8 cellular contexts compared by ENCODE assay signal in the genomic region with DNA sequence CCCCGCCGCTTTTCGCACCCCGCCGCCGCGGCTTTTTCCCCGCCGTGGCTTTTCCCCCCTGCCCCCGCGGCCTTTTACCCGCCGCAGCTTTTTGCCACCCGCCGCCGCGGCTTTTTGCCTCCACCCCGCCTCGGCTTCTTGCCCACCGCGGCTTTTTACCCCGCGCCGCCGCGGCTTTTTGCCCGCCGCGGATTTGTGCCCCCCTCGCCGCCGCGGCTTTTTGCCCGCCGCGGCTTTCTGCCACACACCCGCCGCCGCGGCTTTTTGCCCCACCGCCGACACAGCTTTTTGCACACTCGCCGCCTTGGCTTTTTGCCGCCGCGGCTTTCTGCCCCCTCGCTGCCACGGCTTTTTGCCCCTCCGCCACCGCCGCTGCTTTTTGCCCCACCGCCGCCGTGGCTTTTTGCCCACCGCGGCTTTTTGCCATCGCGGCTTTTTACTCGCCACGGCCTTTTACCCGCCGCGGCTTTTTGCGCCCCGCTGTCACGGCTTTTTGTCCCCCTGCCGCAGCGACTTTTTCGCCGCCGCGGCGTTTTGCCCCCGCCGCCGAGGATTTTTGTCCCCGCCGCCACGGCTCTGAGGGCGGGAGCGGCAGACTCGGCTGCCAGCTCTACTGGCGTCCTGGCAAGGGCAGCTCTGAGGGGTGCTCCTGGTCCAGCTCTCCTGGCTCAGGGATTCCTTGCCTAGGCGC.
DNase-seq lines count a peak whose midpoint lies in the region; ATAC-seq and TF ChIP-seq lines count a peak whose summit lies in the region.
"Not testable (repeated sequence)": the region's sequence is repeated elsewhere in the genome, so short reads cannot be mapped to it uniquely, and the experiment has no call there.

No MANE protein-coding gene starts in this region.

- peak in 3 of 5 donors; percentile 1 to 15 (median 4) for DNase-seq in CD8-positive, alpha-beta memory T cell
- DNase-seq in Peyer's patch: peak in 1 of 3 donors; percentile 18
- peak; percentile 56 for DNase-seq in activated CD8-positive, alpha-beta memory T cell treated with anti-CD3 and anti-CD28 coated beads, Interleukin-2, amount 50 U/mL, for 48 hours
- DNase-seq in breast epithelium (ENCODE audit: low spot score in 2 of 2); naive B cell: not testable (repeated sequence)
- peak; percentile 31 for DNase-seq in Right ventricle myocardium superior
- DNase-seq in upper lobe of right lung: peak; percentile 50

- H3K9me3 ChIP-seq in CD8-positive, alpha-beta memory T cell (ENCODE audit: low read length); Peyer's patch; breast epithelium; skeletal muscle satellite cell (replicated peaks; ENCODE audit: low read length); upper lobe of right lung: not testable (repeated sequence)

- not testable (repeated sequence) for ATAC-seq in Right ventricle myocardium superior (ENCODE audit: poor library complexity); naive B cell (ENCODE audit: low read depth in 2 of 2); upper lobe of right lung

- H3K27me3 ChIP-seq in CD8-positive, alpha-beta memory T cell (ENCODE audit: insufficient read depth, low read length, poor library complexity, severe bottlenecking); Peyer's patch; breast epithelium; skeletal muscle satellite cell (ENCODE audit: control insufficient read depth, insufficient read depth, low read length); upper lobe of right lung: not testable (repeated sequence)

- not testable (repeated sequence) for H3K9ac ChIP-seq in skeletal muscle satellite cell (ENCODE audit: low read depth, low read length)

- POLR2A ChIA-PET in CD8-positive, alpha-beta memory T cell (lab: Charles Lee): not testable (repeated sequence)

- not testable (repeated sequence) for TF ChIP-seq CTCF in Peyer's patch (IDR thresholded peaks at IDR 0.05); breast epithelium (IDR thresholded peaks at IDR 0.05); upper lobe of right lung (IDR thresholded peaks at IDR 0.05)

- not testable (repeated sequence) for H3K27ac ChIP-seq in CD8-positive, alpha-beta memory T cell (ENCODE audit: low read depth, low read length); Peyer's patch; breast epithelium; upper lobe of right lung

- peak overlapping the region in 3 of 7 donors; percentile 15 to 81 (median 19) for H3K4me3 Mint-ChIP-seq in CD8-positive, alpha-beta memory T cell
- peak overlapping the region in 5 of 8 donors; percentile 47 to 71 (median 61) for H3K4me3 Mint-ChIP-seq in naive B cell

- H3K4me1 Mint-ChIP-seq in CD8-positive, alpha-beta memory T cell: not testable (repeated sequence)
- peaks cover 0 to 11% (median under 1%) of the 10 kb centered on the region in 3 donors for H3K4me1 Mint-ChIP-seq in naive B cell

- H3K36me3 Mint-ChIP-seq in CD8-positive, alpha-beta memory T cell: not testable (repeated sequence)
- peaks cover 13 to 16% of the 10 kb centered on the region in 2 donors for H3K36me3 Mint-ChIP-seq in naive B cell

- H3K9me3 Mint-ChIP-seq in CD8-positive, alpha-beta memory T cell: peaks cover 0 to 14% (median 11%) of the 10 kb centered on the region in 5 donors
- H3K9me3 Mint-ChIP-seq in naive B cell: peaks cover 9 to 16% (median 14%) of the 10 kb centered on the region in 7 donors

- CTCF ChIA-PET in CD8-positive, alpha-beta memory T cell (lab: Charles Lee): not testable (repeated sequence)

- H3K27ac Mint-ChIP-seq in CD8-positive, alpha-beta memory T cell; naive B cell: not testable (repeated sequence)

- intact Hi-C loops in breast epithelium (cut with DNase I; ENCODE audit: low total_unique reads); Right ventricle myocardium superior (cut with DNase I); upper lobe of right lung (cut with DNase I): not testable (repeated sequence)

- not testable (repeated sequence) for H3K4me3 ChIP-seq in CD8-positive, alpha-beta memory T cell (ENCODE audit: low read length); skeletal muscle satellite cell (ENCODE audit: low read length)
- H3K4me3 ChIP-seq in Peyer's patch: peak overlapping the region in 3 of 4 donors; percentile 15 to 41 (median 33)
- peak overlapping the region; percentile 18 to 59 (median 22) for H3K4me3 ChIP-seq in breast epithelium
- H3K4me3 ChIP-seq in upper lobe of right lung: peak overlapping the region; percentile 25

- peak overlapping the region; percentile 37 for H3K4me2 ChIP-seq in skeletal muscle satellite cell (ENCODE audit: low read length)

- H3K4me1 ChIP-seq in CD8-positive, alpha-beta memory T cell (ENCODE audit: insufficient read depth, low read length); breast epithelium; skeletal muscle satellite cell (ENCODE audit: control insufficient read depth, insufficient read depth, low read length); upper lobe of right lung: not testable (repeated sequence)
- peaks cover 0 to 11% (median 0%) of the 10 kb centered on the region in 4 donors for H3K4me1 ChIP-seq in Peyer's patch

- not testable (repeated sequence) for H3K36me3 ChIP-seq in CD8-positive, alpha-beta memory T cell (ENCODE audit: insufficient read depth, low read length); Peyer's patch; breast epithelium; skeletal muscle satellite cell (ENCODE audit: insufficient read depth, low read length); upper lobe of right lung

- H3K27me3 Mint-ChIP-seq in CD8-positive, alpha-beta memory T cell: peaks cover 7 to 13% of the 10 kb centered on the region in 2 donors
- peaks cover 4 to 16% (median 11%) of the 10 kb centered on the region in 3 donors for H3K27me3 Mint-ChIP-seq in naive B cell

- not testable (repeated sequence) for TF ChIP-seq POLR2A in Peyer's patch (IDR thresholded peaks at IDR 0.05); breast epithelium (IDR thresholded peaks at IDR 0.05)
